10 cellular contexts compared by ENCODE assay signal in the genomic region with DNA sequence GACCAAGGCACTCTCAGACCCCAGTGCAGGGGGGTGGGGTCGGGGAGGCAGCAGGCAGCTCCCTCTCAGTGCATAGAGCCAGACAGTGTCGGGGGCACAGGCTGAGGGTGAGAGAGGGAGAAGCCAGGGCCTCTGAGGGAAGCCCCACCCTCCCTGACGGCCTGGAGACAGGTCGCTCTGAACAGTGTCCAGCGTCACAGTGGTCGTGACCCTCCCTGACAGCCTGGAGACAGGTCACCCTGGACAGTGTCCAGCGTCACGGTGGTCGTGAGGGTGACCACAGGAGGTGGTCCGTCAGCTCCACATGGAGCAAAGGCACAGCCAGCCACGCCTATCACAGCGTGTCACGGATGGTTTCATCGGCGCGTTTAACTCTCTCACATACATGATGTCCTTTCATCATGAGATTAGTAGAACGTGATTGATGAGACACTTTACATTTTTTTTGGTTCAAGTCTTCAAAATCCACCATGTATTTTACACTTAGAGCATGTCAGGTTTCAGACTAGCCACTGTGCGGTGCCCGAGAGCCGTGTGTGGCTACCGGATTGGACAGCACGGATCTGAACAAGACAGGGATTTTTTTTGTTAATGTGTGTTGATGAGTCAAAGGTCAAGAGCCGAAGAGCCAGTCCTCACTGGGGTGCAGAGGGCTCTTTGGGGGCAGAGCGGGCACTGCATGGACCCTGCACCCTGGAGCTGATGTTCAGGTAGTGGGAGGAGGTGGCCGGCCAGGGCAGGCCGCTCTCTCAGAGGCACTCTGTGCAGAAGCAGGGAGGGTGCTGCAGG. TPM values are rescaled to one million over a fixed set of nuclear protein-coding genes. Genes with fewer than 3 reads are reported as not detected.
A peak's percentile ranks its signal among the peaks of the same experiment; 100 is the strongest.
DNase-seq lines count a peak whose midpoint lies in the region; ATAC-seq and TF ChIP-seq lines count a peak whose summit lies in the region.
"Had no signal": no experiment of that assay in that cellular context is flagged by ENCODE, and none has a peak within 500 bp of the region (broad histone marks: within the 10 kb centered on the region; RNA-seq: fewer than 3 reads in every experiment).

No MANE protein-coding gene starts in this region.

- H3K27ac ChIP-seq in HCT116 (ENCODE audit: low read depth, low read length) (no peak overlapping the region), esophagus squamous epithelium (no peak overlapping the region)
- H3K27ac ChIP-seq: SK-N-MC, skin epidermis had no signal

- no peak overlapping the region for H3K27ac Mint-ChIP-seq in neural crest cell (ENCODE audit: unreplicated experiment)

- H3K36me3 ChIP-seq in HCT116 (ENCODE audit: control insufficient read depth in 1 of 2, insufficient read depth in 2 of 2, low read length in 2 of 2): no peaks in the 10 kb centered on the region
- no peaks in the 10 kb centered on the region for H3K36me3 ChIP-seq in esophagus squamous epithelium

- no peak overlapping the region for H3K4me2 ChIP-seq in HCT116 (ENCODE audit: low read length)

- H4K20me1 ChIP-seq in HCT116 (ENCODE audit: insufficient read depth): no peaks in the 10 kb centered on the region

- no peaks in the 10 kb centered on the region for H3K9me3 Mint-ChIP-seq in neural crest cell

- DNase-seq in HCT116 (ENCODE audit: low read depth, low spot score) (peak; percentile 32), RKO (ENCODE audit: low spot score) (peak; percentile 92), esophagus squamous epithelium (lab: John Stamatoyannopoulos, UW) (no peak), neural crest cell (ENCODE audit: low read depth, low spot score) (no peak), NAMALWA (ENCODE audit: low spot score) (no peak), GF-D8 (lab: John Stamatoyannopoulos, UW) (no peak), GM19240 (ENCODE audit: insufficient read length, low spot score) (no peak)

- peaks cover 3 to 9% of the 10 kb centered on the region in 2 experiments; a peak in 2 of 4 replicates for H3K4me1 ChIP-seq in HCT116 (ENCODE audit: control insufficient read depth in 1 of 2, insufficient read depth in 2 of 2, low read length in 2 of 2)
- peaks cover 0 to 10% (median 0%) of the 10 kb centered on the region in 3 donors for H3K4me1 ChIP-seq in esophagus squamous epithelium

- no peaks in the 10 kb centered on the region for H3K27me3 ChIP-seq in HCT116 (ENCODE audit: insufficient read depth, low read length)
- peaks cover 0 to 38% (median 0%) of the 10 kb centered on the region in 4 donors for H3K27me3 ChIP-seq in esophagus squamous epithelium

- TF ChIP-seq RAD21 in HCT116 (IDR thresholded peaks at IDR 0.05; ENCODE audit: low read depth): peak; percentile 84

- CTCF ChIA-PET in HCT116 (lab: Charles Lee): no interaction called here

- H3K9me2 ChIP-seq in HCT116 (ENCODE audit: insufficient read depth): no peaks in the 10 kb centered on the region

- H3K79me2 ChIP-seq in HCT116 (ENCODE audit: insufficient read depth, low read length): no peaks in the 10 kb centered on the region

- ATAC-seq in HCT116 (peak; percentile 60), HG03280 (IDR thresholded peaks at IDR 0.05; ENCODE audit: unreplicated experiment) (no peak)

- POLR2A ChIA-PET in HCT116 (lab: Charles Lee): no interaction called here

- no peak overlapping the region for H3K9ac ChIP-seq in HCT116 (ENCODE audit: low read length)

- TF ChIP-seq CTCF in HCT116 (IDR thresholded peaks at IDR 0.05 in 2 of 3, conservative IDR thresholded peaks at IDR 0.05 in 1 of 3; ENCODE audit: borderline replicate concordance in 1 of 3, insufficient read depth in 1 of 3, low read depth in 2 of 3, low read length in 2 of 3): peak; percentile 69 to 85 (median 82); a peak in 5 of 6 replicates
- peak in 5 of 6 experiments; percentile 63 to 90 (median 77) for TF ChIP-seq CTCF in esophagus squamous epithelium (IDR thresholded peaks at IDR 0.05)
- TF ChIP-seq CTCF in neural crest cell (conservative IDR thresholded peaks at IDR 0.05): peak; percentile 67

- TF ChIP-seq POLR2A in HCT116 (IDR thresholded peaks at IDR 0.05; ENCODE audit: borderline replicate concordance, extremely low read depth, insufficient read depth, insufficient read length) (no peak), esophagus squamous epithelium (IDR thresholded peaks at IDR 0.05) (no peak)

- no peak overlapping the region for H3K4me3 Mint-ChIP-seq in neural crest cell

- BruUV-seq in HCT116 (replicated peaks; lab: Mats Ljungman, UMichigan): no TSS peak

- intact Hi-C loops in HCT116 (cut with micrococcal nuclease): loop anchor here (1.0 to 5.0 kb wide), 2 partner anchors 95 to 214 kb away; no protein-coding TSS in a partner anchor
- intact Hi-C loops in esophagus squamous epithelium (cut with DNase I): no loop called here

- H3K36me3 Mint-ChIP-seq in neural crest cell (ENCODE audit: low read depth): no peaks in the 10 kb centered on the region

- 20 to 25% methylated on average over 17 to 19 of the region's 26 CpGs for WGBS in esophagus squamous epithelium, 2 donors

- H3K4me3 ChIP-seq in HCT116 (replicated peaks in 1 of 2; ENCODE audit: low read depth in 1 of 2, low read length in 2 of 2): no peak overlapping the region
- H3K4me3 ChIP-seq in esophagus squamous epithelium: no peak overlapping the region
- H3K4me3 ChIP-seq: SK-N-MC, skin epidermis had no signal

- no peak overlapping the region for H2AFZ ChIP-seq in HCT116 (ENCODE audit: low read depth, low read length, poor library complexity, severe bottlenecking)

- peaks cover 2% of the 10 kb centered on the region for H3K27me3 Mint-ChIP-seq in neural crest cell (ENCODE audit: low read depth)

- H3K4me1 Mint-ChIP-seq in neural crest cell: peaks cover 24% of the 10 kb centered on the region

- RAD21 ChIA-PET in HCT116 (lab: Charles Lee; ENCODE audit: low non-redundant PET in 1 of 2, low total read pairs in 2 of 2, uncharacterized antibody in 2 of 2, unreplicated experiment in 2 of 2): no interaction called here

- H3K9me3 ChIP-seq in HCT116 (ENCODE audit: control insufficient read depth in 1 of 2, insufficient read depth in 1 of 2, low read depth in 1 of 2, low read length in 2 of 2) (no peaks in the 10 kb centered on the region), esophagus squamous epithelium (no peaks in the 10 kb centered on the region)

TF ChIP-seq in HCT116, 20 proteins besides CTCF, POLR2A, EP300 and RAD21:
- TF ChIP-seq, protein P1, sequence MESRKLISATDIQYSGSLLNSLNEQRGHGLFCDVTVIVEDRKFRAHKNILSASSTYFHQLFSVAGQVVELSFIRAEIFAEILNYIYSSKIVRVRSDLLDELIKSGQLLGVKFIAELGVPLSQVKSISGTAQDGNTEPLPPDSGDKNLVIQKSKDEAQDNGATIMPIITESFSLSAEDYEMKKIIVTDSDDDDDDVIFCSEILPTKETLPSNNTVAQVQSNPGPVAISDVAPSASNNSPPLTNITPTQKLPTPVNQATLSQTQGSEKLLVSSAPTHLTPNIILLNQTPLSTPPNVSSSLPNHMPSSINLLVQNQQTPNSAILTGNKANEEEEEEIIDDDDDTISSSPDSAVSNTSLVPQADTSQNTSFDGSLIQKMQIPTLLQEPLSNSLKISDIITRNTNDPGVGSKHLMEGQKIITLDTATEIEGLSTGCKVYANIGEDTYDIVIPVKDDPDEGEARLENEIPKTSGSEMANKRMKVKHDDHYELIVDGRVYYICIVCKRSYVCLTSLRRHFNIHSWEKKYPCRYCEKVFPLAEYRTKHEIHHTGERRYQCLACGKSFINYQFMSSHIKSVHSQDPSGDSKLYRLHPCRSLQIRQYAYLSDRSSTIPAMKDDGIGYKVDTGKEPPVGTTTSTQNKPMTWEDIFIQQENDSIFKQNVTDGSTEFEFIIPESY (IDR thresholded peaks at IDR 0.05; ENCODE audit: extremely low read depth, insufficient replicate concordance, low read length): no peak
- TF ChIP-seq ZNF274 (IDR thresholded peaks at IDR 0.05; ENCODE audit: low read depth, low read length) (no peak), EGR1 (IDR thresholded peaks at IDR 0.05; ENCODE audit: low read depth) (no peak), ELF1 (IDR thresholded peaks at IDR 0.05; ENCODE audit: borderline replicate concordance, low read depth) (no peak), FOSL1 (IDR thresholded peaks at IDR 0.05; ENCODE audit: low read depth) (no peak), SIN3A (IDR thresholded peaks at IDR 0.05; ENCODE audit: low read depth) (no peak), YY1 (IDR thresholded peaks at IDR 0.05; ENCODE audit: extremely low read depth, insufficient replicate concordance, low read depth, low read length) (no peak), CBX3 (IDR thresholded peaks at IDR 0.05; ENCODE audit: low read depth) (no peak), EZH2phosphoT487 (IDR thresholded peaks at IDR 0.05; ENCODE audit: borderline replicate concordance) (no peak), SP1 (IDR thresholded peaks at IDR 0.05; ENCODE audit: low read depth) (no peak), TCF7L2 (IDR thresholded peaks at IDR 0.05; ENCODE audit: borderline replicate concordance, extremely low read depth, insufficient read depth, insufficient read length) (no peak), JUND (IDR thresholded peaks at IDR 0.05) (no peak), POLR2AphosphoS5 (IDR thresholded peaks at IDR 0.05; ENCODE audit: low read depth, low read length) (no peak), SRF (IDR thresholded peaks at IDR 0.05; ENCODE audit: low read depth) (no peak)
- TF ChIP-seq, protein P2, sequence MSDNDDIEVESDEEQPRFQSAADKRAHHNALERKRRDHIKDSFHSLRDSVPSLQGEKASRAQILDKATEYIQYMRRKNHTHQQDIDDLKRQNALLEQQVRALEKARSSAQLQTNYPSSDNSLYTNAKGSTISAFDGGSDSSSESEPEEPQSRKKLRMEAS (IDR thresholded peaks at IDR 0.05): no peak
- TF ChIP-seq, protein P3, sequence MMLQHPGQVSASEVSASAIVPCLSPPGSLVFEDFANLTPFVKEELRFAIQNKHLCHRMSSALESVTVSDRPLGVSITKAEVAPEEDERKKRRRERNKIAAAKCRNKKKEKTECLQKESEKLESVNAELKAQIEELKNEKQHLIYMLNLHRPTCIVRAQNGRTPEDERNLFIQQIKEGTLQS (IDR thresholded peaks at IDR 0.05): no peak
TF ChIP-seq in HCT116: peak in this region for 0.

RNA-seq across cellular contexts. Expression of a gene that starts 23.9 kb away (rescaled TPM):
- total RNA-seq in HCT116 (2021; ENCODE audit: unreplicated experiment): 8.0 TPM
- polyA plus RNA-seq in HCT116 (2012): 6.5 and 11.2 TPM in 2 replicates
- 1 to 10 TPM; 1.6 to 4.5 (median 3.4) TPM for total RNA-seq in esophagus squamous epithelium
- 2.5 and 3.0 TPM in 2 replicates for total RNA-seq in neural crest cell

RNA-seq across cellular contexts. Expression of a gene that starts 39.1 kb away (rescaled TPM):
- total RNA-seq in HCT116 (2021; ENCODE audit: unreplicated experiment): 90.3 TPM
- polyA plus RNA-seq in HCT116 (2012): 81.3 and 109 TPM in 2 replicates
- 10 to 100 TPM; 39.3 to 55.1 (median 45.8) TPM for total RNA-seq in esophagus squamous epithelium
- total RNA-seq in neural crest cell: 45.7 and 46.9 TPM in 2 replicates

RNA-seq across cellular contexts. Expression of a gene that starts 54.2 kb away (rescaled TPM):
- total RNA-seq in HCT116 (2021; ENCODE audit: unreplicated experiment) (29.6 TPM), esophagus squamous epithelium (10 to 100 TPM; 23.9 to 36.3 (median 27.0) TPM), neural crest cell (24.3 and 24.5 TPM in 2 replicates)
- 27.2 and 30.6 TPM in 2 replicates for polyA plus RNA-seq in HCT116 (2012)

RNA-seq across cellular contexts. Expression of a gene that starts 56.8 kb away (rescaled TPM):
- total RNA-seq in HCT116 (2021; ENCODE audit: unreplicated experiment): not detected
- polyA plus RNA-seq in HCT116 (2012): 0.25 and 0.49 TPM in 2 replicates
- total RNA-seq in esophagus squamous epithelium: under 1 TPM in 3 of 4 donors, not detected in 1; 0.06 to 0.57 (median 0.13) TPM
- not detected in 2 replicates for total RNA-seq in neural crest cell

Comparison
In these comparisons a context has a peak if more than half of its experiments do, and no peak if none do; other contexts are left out.
1. DNase-seq: peak in HCT116 (single experiment) and RKO (single experiment); none in esophagus squamous epithelium (single experiment), neural crest cell (single experiment), NAMALWA (single experiment), GF-D8 (single experiment) and GM19240 (single experiment).
2. Peak in every context shown above with its lines, with median percentiles within 50 percentile points of each other: CTCF ChIP-seq.